Comparison of ENCODE assay signal across 1 cellular context in the genomic region with DNA sequence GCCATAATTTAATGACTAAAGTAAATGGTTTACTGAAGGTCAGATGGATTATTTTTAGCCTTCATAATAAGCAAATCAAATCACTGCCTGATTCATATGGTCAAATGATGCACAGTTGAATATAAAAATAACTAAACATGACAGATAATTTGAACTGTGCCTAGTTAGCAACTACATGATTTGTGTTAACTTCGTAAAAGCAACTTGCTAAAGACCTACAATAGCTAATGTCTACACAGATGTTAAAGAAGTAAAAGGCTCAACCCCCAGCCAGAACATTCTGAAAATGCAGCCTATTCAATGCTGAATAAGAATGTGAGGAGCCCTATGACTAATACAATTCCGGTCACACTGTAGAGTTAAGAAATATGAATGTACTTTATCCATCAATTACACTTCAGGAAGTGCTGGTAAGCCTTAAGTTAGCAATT.
A peak's percentile ranks its signal among the peaks of the same experiment; 100 is the strongest.
TF ChIP-seq lines count a peak whose summit lies in the region.

No MANE protein-coding gene starts in this region.

TF ChIP-seq in IMR-90, 13 proteins besides CTCF, POLR2A, EP300 and RAD21:
- TF ChIP-seq RCOR1 (IDR thresholded peaks at IDR 0.05; ENCODE audit: insufficient replicate concordance, low read length), result no peak
- TF ChIP-seq, protein P1, sequence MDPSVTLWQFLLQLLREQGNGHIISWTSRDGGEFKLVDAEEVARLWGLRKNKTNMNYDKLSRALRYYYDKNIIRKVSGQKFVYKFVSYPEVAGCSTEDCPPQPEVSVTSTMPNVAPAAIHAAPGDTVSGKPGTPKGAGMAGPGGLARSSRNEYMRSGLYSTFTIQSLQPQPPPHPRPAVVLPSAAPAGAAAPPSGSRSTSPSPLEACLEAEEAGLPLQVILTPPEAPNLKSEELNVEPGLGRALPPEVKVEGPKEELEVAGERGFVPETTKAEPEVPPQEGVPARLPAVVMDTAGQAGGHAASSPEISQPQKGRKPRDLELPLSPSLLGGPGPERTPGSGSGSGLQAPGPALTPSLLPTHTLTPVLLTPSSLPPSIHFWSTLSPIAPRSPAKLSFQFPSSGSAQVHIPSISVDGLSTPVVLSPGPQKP (IDR thresholded peaks at IDR 0.05; ENCODE audit: borderline replicate concordance, low read depth, low read length), result no peak
- TF ChIP-seq CHD1 (IDR thresholded peaks at IDR 0.05; ENCODE audit: low read depth, low read length), result no peak
- no peak for TF ChIP-seq MAZ (IDR thresholded peaks at IDR 0.05; ENCODE audit: borderline replicate concordance, low read depth, low read length)
- TF ChIP-seq, protein P2, sequence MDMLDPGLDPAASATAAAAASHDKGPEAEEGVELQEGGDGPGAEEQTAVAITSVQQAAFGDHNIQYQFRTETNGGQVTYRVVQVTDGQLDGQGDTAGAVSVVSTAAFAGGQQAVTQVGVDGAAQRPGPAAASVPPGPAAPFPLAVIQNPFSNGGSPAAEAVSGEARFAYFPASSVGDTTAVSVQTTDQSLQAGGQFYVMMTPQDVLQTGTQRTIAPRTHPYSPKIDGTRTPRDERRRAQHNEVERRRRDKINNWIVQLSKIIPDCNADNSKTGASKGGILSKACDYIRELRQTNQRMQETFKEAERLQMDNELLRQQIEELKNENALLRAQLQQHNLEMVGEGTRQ (IDR thresholded peaks at IDR 0.05; ENCODE audit: low read depth, low read length), result no peak
- no peak for TF ChIP-seq SMC3 (IDR thresholded peaks at IDR 0.05; ENCODE audit: low read depth, low read length)
- TF ChIP-seq FOS (IDR thresholded peaks at IDR 0.05; ENCODE audit: low read depth, low read length), result no peak
- no peak for TF ChIP-seq RFX5 (IDR thresholded peaks at IDR 0.05; ENCODE audit: low read depth, low read length)
- TF ChIP-seq MAFK (IDR thresholded peaks at IDR 0.05; ENCODE audit: low read depth, low read length), result peak; percentile 6; the same call in 1 of the 2 replicates
- no peak for TF ChIP-seq NFE2L2 (IDR thresholded peaks at IDR 0.05; ENCODE audit: low read depth, low read length)
- peak; percentile 18; the same call in 1 of the 2 replicates for TF ChIP-seq CEBPB (IDR thresholded peaks at IDR 0.05; ENCODE audit: low read depth, low read length)
- no peak for TF ChIP-seq BHLHE40 (IDR thresholded peaks at IDR 0.05; ENCODE audit: low read depth, low read length)
- TF ChIP-seq MXI1 (IDR thresholded peaks at IDR 0.05; ENCODE audit: borderline replicate concordance, low read depth, low read length), result no peak
